In genomic region chr18:79599503-79599931, GRCh38 we compare ENCODE assay signal across 15 cellular contexts.
DNase-seq lines count a peak whose midpoint lies in the region; ATAC-seq, FAIRE-seq and TF ChIP-seq lines count a peak whose summit lies in the region.
"Had no signal": no experiment of that assay in that cellular context is flagged by ENCODE, and none has a peak within 500 bp of the region (broad histone marks: within the 10 kb centered on the region; RNA-seq: fewer than 3 reads in every experiment).

No MANE protein-coding gene starts in this region.

- ATAC-seq in stimulated activated naive CD8-positive, alpha-beta T cell treated with anti-CD3 and anti-CD28 coated beads, Interleukin-15, amount 100 ng/mL, for 72 hours: no peak
- ATAC-seq: SK-N-SH treated with all-trans-retinoic acid at 6 μM for 48 hours had no signal

- no peak for FAIRE-seq in kidney (lab: Jason Lieb, UNC)

- no peak overlapping the region for H3K4me3 ChIP-seq in mammary epithelial cell (replicated peaks in 1 of 3; ENCODE audit: insufficient read depth in 1 of 3, low read depth in 2 of 3, low read length in 3 of 3)
- no peak overlapping the region for H3K4me3 ChIP-seq in kidney (ENCODE audit: low read length in 2 of 2)
- H3K4me3 ChIP-seq: cardiac muscle cell, thoracic aorta had no signal

- H3K27ac ChIP-seq in mammary epithelial cell (ENCODE audit: insufficient read depth, low read depth, low read length) (no peak overlapping the region), kidney (ENCODE audit: low read depth in 2 of 2, low read length in 2 of 2) (no peak overlapping the region)
- H3K27ac ChIP-seq: cardiac muscle cell, thoracic aorta had no signal

- H3K9me3 ChIP-seq in mammary epithelial cell (replicated peaks; ENCODE audit: insufficient read depth, low read length) (peaks cover 25% of the 10 kb centered on the region), kidney (ENCODE audit: control insufficient read depth in 1 of 2, low read length in 2 of 2) (no peaks in the 10 kb centered on the region)
- H3K9me3 ChIP-seq: thoracic aorta had no signal

- H3K4me1 ChIP-seq in mammary epithelial cell (ENCODE audit: insufficient read depth, low read length) (no peaks in the 10 kb centered on the region), kidney (ENCODE audit: control insufficient read depth in 1 of 2, insufficient read depth in 1 of 2, low read depth in 1 of 2, low read length in 2 of 2) (no peaks in the 10 kb centered on the region)

- TF ChIP-seq CTCF in MCF 10A (IDR thresholded peaks at IDR 0.05; ENCODE audit: unreplicated experiment): no peak
- no peak for TF ChIP-seq CTCF in mammary epithelial cell (conservative IDR thresholded peaks at IDR 0.05 in 1 of 2, IDR thresholded peaks at IDR 0.05 in 1 of 2; ENCODE audit: extremely low read depth in 1 of 2, insufficient read depth in 1 of 2, low read depth in 1 of 2, low read length in 2 of 2)
- TF ChIP-seq CTCF in kidney (IDR thresholded peaks at IDR 0.05; ENCODE audit: borderline replicate concordance, extremely low read depth, insufficient read depth): no peak

- H4K20me1 ChIP-seq in mammary epithelial cell (ENCODE audit: insufficient read depth, low read length): no peaks in the 10 kb centered on the region

- intact Hi-C loops in MCF 10A (cut with micrococcal nuclease) (no loop called here), mammary epithelial cell (cut with micrococcal nuclease) (no loop called here), kidney (cut with DNase I) (no loop called here)

- in situ Hi-C loops in mammary epithelial cell (cut with MboI; ENCODE audit: low sequenced_read_pairs in 2 of 2): no loop called here

- H3K9ac ChIP-seq in mammary epithelial cell (ENCODE audit: insufficient read depth, low read length) (no peak overlapping the region), kidney (ENCODE audit: low read length in 2 of 2) (no peak overlapping the region)

- no peaks in the 10 kb centered on the region for H3K79me2 ChIP-seq in mammary epithelial cell (ENCODE audit: insufficient read depth, low read length)

- H3K27me3 Mint-ChIP-seq in MCF 10A (ENCODE audit: insufficient read depth, unreplicated experiment): no peaks in the 10 kb centered on the region
- peaks cover 18% of the 10 kb centered on the region for H3K27me3 Mint-ChIP-seq in stimulated activated naive CD8-positive, alpha-beta T cell treated with anti-CD3 and anti-CD28 coated beads, Interleukin-15, amount 100 ng/mL, for 72 hours

- no TSS peak for BruUV-seq in MCF 10A (replicated peaks; lab: Mats Ljungman, UMichigan)
- BruUV-seq in mammary epithelial cell (replicated peaks; lab: Mats Ljungman, UMichigan): no TSS peak

- no peak overlapping the region for H2AFZ ChIP-seq in mammary epithelial cell (ENCODE audit: low read depth, low read length)

- H3K36me3 ChIP-seq in mammary epithelial cell (ENCODE audit: insufficient read depth, low read length) (no peaks in the 10 kb centered on the region), kidney (ENCODE audit: control insufficient read depth in 1 of 2, insufficient read depth in 2 of 2, low read length in 2 of 2) (no peaks in the 10 kb centered on the region)
- H3K36me3 ChIP-seq: cardiac muscle cell, thoracic aorta had no signal

- POLR2A ChIA-PET in MCF 10A (lab: Yijun Ruan, JAX): no interaction called here

- no peaks in the 10 kb centered on the region for H3K36me3 Mint-ChIP-seq in MCF 10A (ENCODE audit: insufficient read depth, unreplicated experiment)

- DNase-seq in MCF 10A (ENCODE audit: unreplicated experiment): peak; percentile 49
- DNase-seq in mammary epithelial cell: no peak
- peak; percentile 91 for DNase-seq in astrocyte of the hippocampus (ENCODE audit: low read depth, low spot score)
- DNase-seq in kidney: peak; percentile 57
- peak; percentile 11 for DNase-seq in stromal cell of bone marrow (ENCODE audit: low read depth)
- no peak for DNase-seq in stimulated activated naive CD8-positive, alpha-beta T cell treated with anti-CD3 and anti-CD28 coated beads, Interleukin-15, amount 100 ng/mL, for 72 hours
- no peak for DNase-seq in NCI-H1092 (lab: John Stamatoyannopoulos, UW)
- DNase-seq in superior temporal gyrus (ENCODE audit: extremely low spot score): no peak
- DNase-seq: DND-41, NCI-H146, NCI-H82 had no signal

- no peaks in the 10 kb centered on the region for H3K27me3 ChIP-seq in mammary epithelial cell (ENCODE audit: insufficient read depth, low read length)
- H3K27me3 ChIP-seq: cardiac muscle cell had no signal

- dilution Hi-C loops in mammary epithelial cell (cut with HindIII; ENCODE audit: low sequenced_read_pairs): no loop called here

- H3K9me3 Mint-ChIP-seq in MCF 10A (ENCODE audit: unreplicated experiment): peaks cover 31% of the 10 kb centered on the region
- no peaks in the 10 kb centered on the region for H3K9me3 Mint-ChIP-seq in stimulated activated naive CD8-positive, alpha-beta T cell treated with anti-CD3 and anti-CD28 coated beads, Interleukin-15, amount 100 ng/mL, for 72 hours

- no peaks in the 10 kb centered on the region for H3K4me1 Mint-ChIP-seq in MCF 10A (ENCODE audit: insufficient read depth, unreplicated experiment)
- H3K4me1 Mint-ChIP-seq in stimulated activated naive CD8-positive, alpha-beta T cell treated with anti-CD3 and anti-CD28 coated beads, Interleukin-15, amount 100 ng/mL, for 72 hours: no peaks in the 10 kb centered on the region

- CTCF ChIA-PET in MCF 10A (lab: Yijun Ruan, JAX): no interaction called here
- CTCF ChIA-PET in mammary epithelial cell (lab: Charles Lee; ENCODE audit: low non-redundant PET): no interaction called here

- no peak overlapping the region for H3K4me3 Mint-ChIP-seq in MCF 10A (ENCODE audit: unreplicated experiment)
- H3K4me3 Mint-ChIP-seq in stimulated activated naive CD8-positive, alpha-beta T cell treated with anti-CD3 and anti-CD28 coated beads, Interleukin-15, amount 100 ng/mL, for 72 hours: no peak overlapping the region

- WGBS in mammary epithelial cell (ENCODE audit: low coverage, missing lambda C conversion rate): 82% methylated on average over 15 of the region's 17 CpGs

- H3K4me2 ChIP-seq in mammary epithelial cell (ENCODE audit: insufficient read depth, low read depth, low read length): no peak overlapping the region

- H3K27ac Mint-ChIP-seq in MCF 10A (ENCODE audit: low read depth, unreplicated experiment): no peak overlapping the region
- no peak overlapping the region for H3K27ac Mint-ChIP-seq in stimulated activated naive CD8-positive, alpha-beta T cell treated with anti-CD3 and anti-CD28 coated beads, Interleukin-15, amount 100 ng/mL, for 72 hours
- H3K27ac Mint-ChIP-seq: progenitor cell of endocrine pancreas had no signal

Comparison
In these comparisons a context has a peak if more than half of its experiments do, and no peak if none do; other contexts are left out.
1. DNase-seq: peak in MCF 10A (single experiment), astrocyte of the hippocampus (single experiment), kidney (single experiment) and stromal cell of bone marrow (single experiment); none in mammary epithelial cell (single experiment), stimulated activated naive CD8-positive, alpha-beta T cell treated with anti-CD3 and anti-CD28 coated beads, Interleukin-15, amount 100 ng/mL, for 72 hours (0 of 2), NCI-H1092 (single experiment) and superior temporal gyrus (single experiment).